Comparison of ENCODE assay signal across 15 cellular contexts in genomic region chr15:25181290-25182097, GRCh38.
DNase-seq lines count a peak whose midpoint lies in the region; ATAC-seq, FAIRE-seq and TF ChIP-seq lines count a peak whose summit lies in the region.
"Had no signal": no experiment of that assay in that cellular context is flagged by ENCODE, and none has a peak within 500 bp of the region (broad histone marks: within the 10 kb centered on the region; RNA-seq: fewer than 3 reads in every experiment).

No MANE protein-coding gene starts in this region.

- H3K36me3 ChIP-seq in H7 (replicated peaks; ENCODE audit: control insufficient read depth, insufficient read depth, low read length) (no peaks in the 10 kb centered on the region), psoas muscle (ENCODE audit: insufficient read depth in 1 of 2, low read depth in 1 of 2) (no peaks in the 10 kb centered on the region)

- no peak for TF ChIP-seq CTCF in psoas muscle (IDR thresholded peaks at IDR 0.05)

- DNase-seq in H7: peak; percentile 15
- DNase-seq in activated CD8-positive, alpha-beta memory T cell treated with anti-CD3 and anti-CD28 coated beads, Interleukin-2, amount 50 U/mL, for 48 hours: peak; percentile 28
- DNase-seq in right cardiac atrium: peak; percentile 4 to 34 (median 6)
- DNase-seq in psoas muscle: peak; percentile 7 to 26
- DNase-seq in NCI-H1092 (lab: John Stamatoyannopoulos, UW): no peak
- DNase-seq in HTR-8/SVneo (ENCODE audit: insufficient read length, low spot score): no peak
- DNase-seq in EL: no peak
- DNase-seq: anterior cingulate cortex, NCI-H2081, NCI-H748 treated with DMSO at 0.1 percent for 48 hours had no signal

- H3K4me3 ChIP-seq in H7 (ENCODE audit: insufficient read depth, low read depth, low read length): no peak overlapping the region
- H3K4me3 ChIP-seq in right cardiac atrium (ENCODE audit: low read length): no peak overlapping the region
- no peak overlapping the region for H3K4me3 ChIP-seq in psoas muscle

- no peak for ATAC-seq in right cardiac atrium
- ATAC-seq in psoas muscle: no peak
- no peak for ATAC-seq in HG03196 (IDR thresholded peaks at IDR 0.05; ENCODE audit: unreplicated experiment)
- ATAC-seq: left colon; naive thymus-derived CD4-positive, alpha-beta T cell; T-cell had no signal

- no peak overlapping the region for H3K27ac ChIP-seq in right cardiac atrium (ENCODE audit: low read length)
- H3K27ac ChIP-seq in psoas muscle: no peak overlapping the region

- no peaks in the 10 kb centered on the region for H3K9me3 ChIP-seq in right cardiac atrium (ENCODE audit: control insufficient read depth, low read length)
- H3K9me3 ChIP-seq in psoas muscle: no peaks in the 10 kb centered on the region

- intact Hi-C loops in right cardiac atrium (cut with DNase I) (no loop called here), psoas muscle (cut with DNase I) (no loop called here)

- 86% methylated on average over 17 of the region's 17 CpGs for WGBS in right cardiac atrium
- WGBS in psoas muscle, 3 donors: 82 to 87% (median 83%) methylated on average over 15 to 17 of the region's 17 CpGs

- FAIRE-seq in HTR-8/SVneo (lab: Jason Lieb, UNC): no peak
- FAIRE-seq: RCC 7860 had no signal

- H3K4me1 ChIP-seq in right cardiac atrium (ENCODE audit: control insufficient read depth, insufficient read depth, low read length) (no peaks in the 10 kb centered on the region), psoas muscle (no peaks in the 10 kb centered on the region)

- H3K27me3 ChIP-seq in H7 (ENCODE audit: control insufficient read depth, insufficient read depth, low read length): no peaks in the 10 kb centered on the region
- no peaks in the 10 kb centered on the region for H3K27me3 ChIP-seq in right cardiac atrium (ENCODE audit: control insufficient read depth, insufficient read depth)
- no peaks in the 10 kb centered on the region for H3K27me3 ChIP-seq in psoas muscle (ENCODE audit: insufficient read depth in 3 of 3, low read length in 2 of 3)

Comparison
In these comparisons a context has a peak if more than half of its experiments do, and no peak if none do; other contexts are left out.
1. DNase-seq: peak in H7 (single experiment), activated CD8-positive, alpha-beta memory T cell treated with anti-CD3 and anti-CD28 coated beads, Interleukin-2, amount 50 U/mL, for 48 hours (single experiment), right cardiac atrium (3 of 3) and psoas muscle (2 of 2); none in NCI-H1092 (single experiment), HTR-8/SVneo (single experiment) and EL (single experiment).